ENCODE assay signal across 11 cellular contexts in genomic region chr7:50330701-50331100, GRCh38. TPM values are rescaled to one million over a fixed set of nuclear protein-coding genes. Genes with fewer than 3 reads are reported as not detected.
DNase-seq lines count a peak whose midpoint lies in the region; ATAC-seq and TF ChIP-seq lines count a peak whose summit lies in the region.
"Had no signal": no experiment of that assay in that cellular context is flagged by ENCODE, and none has a peak within 500 bp of the region (broad histone marks: within the 10 kb centered on the region; RNA-seq: fewer than 3 reads in every experiment).

No MANE protein-coding gene starts in this region.

- ATAC-seq in activated naive CD4-positive, alpha-beta T cell treated with anti-CD3 and anti-CD28 coated beads, Interleukin-2, amount 50 U/mL, for 72 hours = peak in 1 of 2 donors; percentile 13
- ATAC-seq in sciatic nerve (no peak), GM18517 (IDR thresholded peaks at IDR 0.05; ENCODE audit: unreplicated experiment) (no peak), HG03135 (IDR thresholded peaks at IDR 0.05; ENCODE audit: unreplicated experiment) (no peak)

- TF ChIP-seq CTCF in transverse colon (IDR thresholded peaks at IDR 0.05) = no peak

- no peaks in the 10 kb centered on the region for H3K27me3 ChIP-seq in transverse colon

- H3K9me3 ChIP-seq in KOPT-K1 (ENCODE audit: insufficient read depth, low read length, poor library complexity, severe bottlenecking) (no peaks in the 10 kb centered on the region), transverse colon (no peaks in the 10 kb centered on the region)
- H3K9me3 ChIP-seq: prostate gland had no signal

- H3K27ac Mint-ChIP-seq in activated naive CD4-positive, alpha-beta T cell treated with anti-CD3 and anti-CD28 coated beads, Interleukin-2, amount 50 U/mL, for 72 hours = peak overlapping the region; percentile 92
- no peak overlapping the region for H3K27ac Mint-ChIP-seq in activated naive CD4-positive, alpha-beta T cell treated with anti-CD3 and anti-CD28 coated beads, Interleukin-2, amount 10 ng/mL, durations not matched to agents 7 days and 5 days
- peak overlapping the region; percentile 83 for H3K27ac Mint-ChIP-seq in activated T-helper 2 cell treated with anti-CD3 and anti-CD28 coated beads, Interferon-gamma antibody, Interleukin-2, Interleukin-4, amounts not matched to agents 10 μg/mL and 5 μg/mL and 100 μg/mL, durations not matched to agents 14 hours and 24 hours and 36 hours

- H3K27me3 Mint-ChIP-seq in activated naive CD4-positive, alpha-beta T cell treated with anti-CD3 and anti-CD28 coated beads, Interleukin-2, amount 10 ng/mL, durations not matched to agents 7 days and 5 days = no peaks in the 10 kb centered on the region
- H3K27me3 Mint-ChIP-seq in activated T-helper 2 cell treated with anti-CD3 and anti-CD28 coated beads, Interferon-gamma antibody, Interleukin-2, Interleukin-4, amounts not matched to agents 10 μg/mL and 5 μg/mL and 100 μg/mL, durations not matched to agents 14 hours and 24 hours and 36 hours (ENCODE audit: low read depth) = no peaks in the 10 kb centered on the region

- CTCF ChIA-PET in activated naive CD4-positive, alpha-beta T cell treated with anti-CD3 and anti-CD28 coated beads, Interleukin-2, amount 10 ng/mL, durations not matched to agents 7 days and 5 days (lab: Charles Lee) = interaction anchor here (0.6 to 3.0 kb wide), 11 partner anchors 9 to 811 kb away, joined by 3 to 15 read pairs (median 4); no protein-coding TSS in a partner anchor

- peaks cover 32% of the 10 kb centered on the region for H3K4me1 Mint-ChIP-seq in activated naive CD4-positive, alpha-beta T cell treated with anti-CD3 and anti-CD28 coated beads, Interleukin-2, amount 10 ng/mL, durations not matched to agents 7 days and 5 days
- H3K4me1 Mint-ChIP-seq in activated T-helper 2 cell treated with anti-CD3 and anti-CD28 coated beads, Interferon-gamma antibody, Interleukin-2, Interleukin-4, amounts not matched to agents 10 μg/mL and 5 μg/mL and 100 μg/mL, durations not matched to agents 14 hours and 24 hours and 36 hours (ENCODE audit: low read depth) = peaks cover 64% of the 10 kb centered on the region

- no peak for TF ChIP-seq EP300 in transverse colon (IDR thresholded peaks at IDR 0.05; ENCODE audit: low read depth)

- peaks cover 0 to 5% (median 0%) of the 10 kb centered on the region in 4 donors for H3K4me1 ChIP-seq in transverse colon
- H3K4me1 ChIP-seq: prostate gland had no signal

- in situ Hi-C loops in transverse colon (cut with MboI; ENCODE audit: low pct_ligation_motif_present in 1 of 4, low pct_unique_long_range_greater_than_20kb in 1 of 4, low sequenced_read_pairs in 3 of 4) = no loop called here

- H3K36me3 ChIP-seq in KOPT-K1 (ENCODE audit: insufficient read depth, low read length) (peaks cover 70% of the 10 kb centered on the region), transverse colon (no peaks in the 10 kb centered on the region)
- H3K36me3 ChIP-seq: prostate gland had no signal

- DNase-seq in activated naive CD4-positive, alpha-beta T cell treated with anti-CD3 and anti-CD28 coated beads, Interleukin-2, amount 50 U/mL, for 72 hours (ENCODE audit: low spot score in 2 of 2) = no peak
- no peak for DNase-seq in activated naive CD4-positive, alpha-beta T cell treated with anti-CD3 and anti-CD28 coated beads, Interleukin-2, amount 10 ng/mL, durations not matched to agents 7 days and 5 days
- no peak for DNase-seq in activated T-helper 2 cell treated with anti-CD3 and anti-CD28 coated beads, Interferon-gamma antibody, Interleukin-2, Interleukin-4, amounts not matched to agents 10 μg/mL and 5 μg/mL and 100 μg/mL, durations not matched to agents 14 hours and 24 hours and 36 hours (ENCODE audit: low spot score)
- no peak for DNase-seq in transverse colon
- DNase-seq in sciatic nerve (ENCODE audit: low spot score) = no peak
- DNase-seq: stimulated activated CD4-positive, alpha-beta T cell treated with anti-CD3 and anti-CD28 coated beads, Interleukin-15, amount 100 ng/mL, for 24 hours had no signal

- H3K27ac ChIP-seq in KOPT-K1 (ENCODE audit: low read depth, low read length, poor library complexity, severe bottlenecking) (peak overlapping the region; percentile 98), transverse colon (peak overlapping the region; percentile 37 to 72 (median 55))
- H3K27ac ChIP-seq: prostate gland had no signal

- WGBS in transverse colon (ENCODE audit: low coverage in 1 of 2), 2 donors = 30 to 40% methylated on average over 2 to 3 of the region's 3 CpGs

- peaks cover 30 to 52% of the 10 kb centered on the region in 2 donors for H3K36me3 Mint-ChIP-seq in activated naive CD4-positive, alpha-beta T cell treated with anti-CD3 and anti-CD28 coated beads, Interleukin-2, amount 50 U/mL, for 72 hours
- H3K36me3 Mint-ChIP-seq in activated naive CD4-positive, alpha-beta T cell treated with anti-CD3 and anti-CD28 coated beads, Interleukin-2, amount 10 ng/mL, durations not matched to agents 7 days and 5 days = peaks cover 56% of the 10 kb centered on the region
- H3K36me3 Mint-ChIP-seq in activated T-helper 2 cell treated with anti-CD3 and anti-CD28 coated beads, Interferon-gamma antibody, Interleukin-2, Interleukin-4, amounts not matched to agents 10 μg/mL and 5 μg/mL and 100 μg/mL, durations not matched to agents 14 hours and 24 hours and 36 hours (ENCODE audit: low read depth) = peaks cover 64% of the 10 kb centered on the region

- no peaks in the 10 kb centered on the region for H3K9me3 Mint-ChIP-seq in activated naive CD4-positive, alpha-beta T cell treated with anti-CD3 and anti-CD28 coated beads, Interleukin-2, amount 50 U/mL, for 72 hours
- H3K9me3 Mint-ChIP-seq in activated naive CD4-positive, alpha-beta T cell treated with anti-CD3 and anti-CD28 coated beads, Interleukin-2, amount 10 ng/mL, durations not matched to agents 7 days and 5 days = no peaks in the 10 kb centered on the region
- H3K9me3 Mint-ChIP-seq in activated T-helper 2 cell treated with anti-CD3 and anti-CD28 coated beads, Interferon-gamma antibody, Interleukin-2, Interleukin-4, amounts not matched to agents 10 μg/mL and 5 μg/mL and 100 μg/mL, durations not matched to agents 14 hours and 24 hours and 36 hours = no peaks in the 10 kb centered on the region

- intact Hi-C loops in activated T-helper 2 cell treated with anti-CD3 and anti-CD28 coated beads, Interferon-gamma antibody, Interleukin-2, Interleukin-4, amounts not matched to agents 10 μg/mL and 5 μg/mL and 100 μg/mL, durations not matched to agents 14 hours and 24 hours and 36 hours (cut with micrococcal nuclease) = loop anchor here (1.0 to 10.0 kb wide), 2 partner anchors 8 to 334 kb away; no protein-coding TSS in a partner anchor
- intact Hi-C loops in transverse colon (cut with DNase I; ENCODE audit: low total_unique reads) = no loop called here
- intact Hi-C loops in sciatic nerve (cut with DNase I) = no loop called here

- no peak for TF ChIP-seq POLR2A in transverse colon (IDR thresholded peaks at IDR 0.05)

- H3K4me3 ChIP-seq in transverse colon = no peak overlapping the region
- H3K4me3 ChIP-seq: prostate gland had no signal

- H3K4me3 Mint-ChIP-seq in activated naive CD4-positive, alpha-beta T cell treated with anti-CD3 and anti-CD28 coated beads, Interleukin-2, amount 10 ng/mL, durations not matched to agents 7 days and 5 days = no peak overlapping the region
- no peak overlapping the region for H3K4me3 Mint-ChIP-seq in activated T-helper 2 cell treated with anti-CD3 and anti-CD28 coated beads, Interferon-gamma antibody, Interleukin-2, Interleukin-4, amounts not matched to agents 10 μg/mL and 5 μg/mL and 100 μg/mL, durations not matched to agents 14 hours and 24 hours and 36 hours (ENCODE audit: low read depth)

RNA-seq across cellular contexts. Expression of gene IKZF1, which starts 26.2 kb away (rescaled TPM):
- 100 to 1,000 TPM; 208 to 327 TPM for total RNA-seq in activated naive CD4-positive, alpha-beta T cell treated with anti-CD3 and anti-CD28 coated beads, Interleukin-2, amount 50 U/mL, for 72 hours
- total RNA-seq in activated T-helper 2 cell treated with anti-CD3 and anti-CD28 coated beads, Interferon-gamma antibody, Interleukin-2, Interleukin-4, amounts not matched to agents 10 μg/mL and 5 μg/mL and 100 μg/mL, durations not matched to agents 14 hours and 24 hours and 36 hours = 360 and 371 TPM in 2 replicates
- total RNA-seq in transverse colon (100 to 1,000 TPM in 1 of 4 donors, 10 to 100 TPM in 1, 1 to 10 TPM in 2; 9.2 to 116 (median 29.1) TPM), sciatic nerve (20.1 TPM)
- total RNA-seq: M059J had no signal
